9 cellular contexts compared by ENCODE assay signal in the genomic region with DNA sequence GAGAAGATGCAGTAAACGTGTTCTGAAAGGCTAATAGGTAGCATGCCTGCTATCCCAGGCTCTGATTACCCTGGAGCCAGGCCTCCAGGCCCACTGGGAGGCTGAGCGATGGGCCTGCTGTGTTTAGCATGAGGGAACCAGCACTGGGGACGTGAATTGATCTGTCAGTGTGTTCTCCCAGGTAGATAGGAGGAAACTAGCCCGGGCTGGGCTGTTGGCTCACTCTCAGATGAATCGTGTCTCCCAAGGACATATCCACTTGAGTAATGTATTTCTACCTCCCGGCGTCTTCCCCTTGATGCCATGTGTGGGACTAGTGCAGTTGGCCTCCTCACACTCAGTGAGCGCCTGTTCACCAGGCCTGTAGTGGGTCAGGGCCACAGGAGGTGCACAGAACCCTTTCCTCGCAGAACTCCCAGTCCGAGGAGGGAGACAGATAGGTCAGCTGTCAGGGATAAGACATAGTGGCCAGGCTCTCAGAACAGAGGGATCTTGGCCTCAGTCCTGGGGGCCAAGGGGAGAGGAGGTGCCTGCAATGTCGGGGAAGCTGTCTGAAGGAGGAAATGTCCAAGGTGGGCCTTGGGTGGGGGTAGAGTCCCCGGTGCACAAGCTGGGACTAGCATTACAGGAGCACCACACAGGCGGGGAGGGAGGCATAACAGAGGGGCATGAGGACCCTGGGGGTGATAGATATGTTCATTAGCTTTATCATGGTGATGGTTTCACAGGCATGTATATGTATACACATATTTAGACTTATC.
"Had no signal": no experiment of that assay in that cellular context is flagged by ENCODE, and none has a peak within 500 bp of the region (broad histone marks: within the 10 kb centered on the region; RNA-seq: fewer than 3 reads in every experiment).

No MANE protein-coding gene starts in this region.

- H3K9me3 Mint-ChIP-seq: activated naive CD8-positive, alpha-beta T cell treated with anti-CD3 and anti-CD28 coated beads for 36 hours had no signal

- H3K27me3 ChIP-seq: gastrocnemius medialis had no signal

- ATAC-seq: naive thymus-derived CD4-positive, alpha-beta T cell; SK-N-SH treated with all-trans-retinoic acid at 6 μM for 48 hours had no signal

- H3K27ac Mint-ChIP-seq: activated naive CD8-positive, alpha-beta T cell treated with anti-CD3 and anti-CD28 coated beads for 36 hours; naive thymus-derived CD4-positive, alpha-beta T cell had no signal

- H3K9me3 ChIP-seq: gastrocnemius medialis had no signal

- H3K4me1 Mint-ChIP-seq: activated naive CD8-positive, alpha-beta T cell treated with anti-CD3 and anti-CD28 coated beads for 36 hours had no signal

- H3K4me3 Mint-ChIP-seq: activated naive CD8-positive, alpha-beta T cell treated with anti-CD3 and anti-CD28 coated beads for 36 hours; naive thymus-derived CD4-positive, alpha-beta T cell had no signal

- H3K27me3 Mint-ChIP-seq: activated naive CD8-positive, alpha-beta T cell treated with anti-CD3 and anti-CD28 coated beads for 36 hours; naive thymus-derived CD4-positive, alpha-beta T cell had no signal

- H3K4me3 ChIP-seq: gastrocnemius medialis had no signal

- DNase-seq: activated CD4-positive, alpha-beta T cell treated with anti-CD3 and anti-CD28 coated beads, Interleukin-2, amount 50 U/mL, for 1 hour; activated effector memory CD4-positive, alpha-beta T cell treated with Interleukin-2 at 50 U/mL for 16 hours; activated naive CD8-positive, alpha-beta T cell treated with anti-CD3 and anti-CD28 coated beads for 36 hours; activated T-cell treated with anti-CD3 and anti-CD28 coated beads, Interleukin-2, amount 50 U/mL, for 1 hour; gastrocnemius medialis; naive thymus-derived CD4-positive, alpha-beta T cell; nucleus accumbens; stimulated activated CD4-positive, alpha-beta T cell treated with anti-CD3 and anti-CD28 coated beads, Interleukin-4, amount 100 ng/mL, for 24 hours had no signal
